ENCODE assay signal across 27 cellular contexts in genomic region chr17:40033339-40033738, GRCh38. TPM values are rescaled to one million over a fixed set of nuclear protein-coding genes. Genes with fewer than 3 reads are reported as not detected.
A peak's percentile ranks its signal among the peaks of the same experiment; 100 is the strongest.
DNase-seq lines count a peak whose midpoint lies in the region; ATAC-seq and FAIRE-seq lines count a peak whose summit lies in the region.
"Had no signal": no experiment of that assay in that cellular context is flagged by ENCODE, and none has a peak within 500 bp of the region (broad histone marks: within the 10 kb centered on the region; RNA-seq: fewer than 3 reads in every experiment).

No MANE protein-coding gene starts in this region.

- DNase-seq in left ventricle myocardium superior (peak; percentile 17), right cardiac atrium (no peak), neuronal stem cell (ENCODE audit: low spot score) (no peak), small intestine (no peak), kidney glomerular epithelial cell (lab: John Stamatoyannopoulos, UW) (no peak), DMS153 treated with DMSO at 0.1 percent for 48 hours (lab: John Stamatoyannopoulos, UW; ENCODE audit: unreplicated experiment) (no peak)
- DNase-seq: Calu3; CD8-positive, alpha-beta memory T cell; DMS153; H9; IMR-90; MM.1S; NCI-H1417; NCI-H1694; NCI-H2029 treated with DMSO at 0.1 percent for 48 hours; NCI-H2227 treated with DMSO at 0.1 percent for 48 hours; NCI-H69; SHP77 treated with DMSO at 0.1 percent for 48 hours had no signal

- no peak overlapping the region for H4K91ac ChIP-seq in neuronal stem cell (ENCODE audit: low read depth, low read length, poor library complexity)

- H3K4ac ChIP-seq in neuronal stem cell (ENCODE audit: low read length) = no peak overlapping the region

- no peak overlapping the region for H2BK5ac ChIP-seq in neuronal stem cell (ENCODE audit: low read length)

- no peak overlapping the region for H3K18ac ChIP-seq in neuronal stem cell (ENCODE audit: low read length)

- H3K79me1 ChIP-seq in neuronal stem cell (ENCODE audit: low read depth, low read length) = no peaks in the 10 kb centered on the region

- no peak overlapping the region for H4K8ac ChIP-seq in neuronal stem cell (ENCODE audit: low read depth, low read length)

- H3K4me2 ChIP-seq in neuronal stem cell (ENCODE audit: insufficient read depth, low read length, poor library complexity, severe bottlenecking) = no peak overlapping the region
- H3K4me2 ChIP-seq: GM23338, KMS-11 had no signal

- 89% methylated on average over 8 of the region's 8 CpGs for WGBS in right cardiac atrium
- no CpG with 5 or more reads among the region's 8 CpGs for WGBS in neuronal stem cell (ENCODE audit: extremely low coverage in 2 of 2, insufficient read length in 2 of 2, insufficient replicate concordance in 1 of 2), 2 donors
- WGBS in small intestine, 3 donors = 67 to 89% (median 68%) methylated on average over 8 of the region's 8 CpGs

- H3K4me3 ChIP-seq in right cardiac atrium (ENCODE audit: low read length) (no peak overlapping the region), neuronal stem cell (ENCODE audit: low read length in 2 of 2) (no peak overlapping the region), small intestine (ENCODE audit: low read depth in 1 of 2, low read length in 2 of 2) (peak overlapping the region in 1 of 2 donors; percentile 21)
- H3K4me3 ChIP-seq: GM23338 had no signal

- H3K27ac ChIP-seq in right cardiac atrium (ENCODE audit: low read length) (no peak overlapping the region), neuronal stem cell (replicated peaks; ENCODE audit: low read length) (no peak overlapping the region), small intestine (ENCODE audit: low read depth in 1 of 2, low read length in 1 of 2) (peak overlapping the region; percentile 85 to 91)
- H3K27ac ChIP-seq: 22Rv1, KMS-11 had no signal

- H3K9me3 ChIP-seq in right cardiac atrium (ENCODE audit: control insufficient read depth, low read length) (no peaks in the 10 kb centered on the region), neuronal stem cell (replicated peaks in 1 of 2; ENCODE audit: control insufficient read depth in 2 of 2, insufficient read depth in 1 of 2, low read depth in 1 of 2, low read length in 2 of 2) (no peaks in the 10 kb centered on the region), small intestine (ENCODE audit: control insufficient read depth, low read depth) (no peaks in the 10 kb centered on the region)

- FAIRE-seq in small intestine (lab: Jason Lieb, UNC) = no peak
- FAIRE-seq: GM18507 had no signal

- no peak overlapping the region for H3K9ac ChIP-seq in neuronal stem cell (ENCODE audit: low read depth, low read length, poor library complexity)
- H3K9ac ChIP-seq: KMS-11 had no signal

- intact Hi-C loops in left ventricle myocardium superior (cut with micrococcal nuclease) = loop anchor here (10.0 kb wide), 1 partner anchor 131 kb away; no protein-coding TSS in a partner anchor
- intact Hi-C loops in right cardiac atrium (cut with DNase I) = loop anchor here in 1 of 4 donors (10.0 kb wide), 1 partner anchor 251 kb away; the partner anchor contains the start of gene CDC6

- H3K14ac ChIP-seq in neuronal stem cell (ENCODE audit: low read length) = no peak overlapping the region

- no peak overlapping the region for H2BK15ac ChIP-seq in neuronal stem cell (ENCODE audit: low read length)

- no peak overlapping the region for H2BK120ac ChIP-seq in neuronal stem cell (ENCODE audit: low read depth, low read length)

- H3K4me1 ChIP-seq in right cardiac atrium (ENCODE audit: control insufficient read depth, insufficient read depth, low read length) = no peaks in the 10 kb centered on the region
- H3K4me1 ChIP-seq in neuronal stem cell (ENCODE audit: control insufficient read depth in 2 of 2, insufficient read depth in 1 of 2, low read depth in 1 of 2, low read length in 2 of 2) = peaks cover 2 to 4% of the 10 kb centered on the region in 2 donors
- H3K4me1 ChIP-seq in small intestine (ENCODE audit: control insufficient read depth in 2 of 2, insufficient read depth in 1 of 2, low read depth in 1 of 2, low read length in 1 of 2) = peaks cover 0 to 7% of the 10 kb centered on the region in 2 donors

- no peak overlapping the region for H2BK12ac ChIP-seq in neuronal stem cell (ENCODE audit: low read length)

- no peaks in the 10 kb centered on the region for H3K27me3 ChIP-seq in right cardiac atrium (ENCODE audit: control insufficient read depth, insufficient read depth)
- H3K27me3 ChIP-seq in neuronal stem cell (ENCODE audit: control insufficient read depth in 3 of 3, insufficient read depth in 3 of 3, low read depth in 1 of 3, low read length in 3 of 3) = no peaks in the 10 kb centered on the region
- no peaks in the 10 kb centered on the region for H3K27me3 ChIP-seq in small intestine (ENCODE audit: control insufficient read depth in 2 of 2, insufficient read depth in 2 of 2, low read length in 2 of 2)

- peak overlapping the region; percentile 44 for H3K23ac ChIP-seq in neuronal stem cell (ENCODE audit: low read depth, low read length, poor library complexity)

- H2AK5ac ChIP-seq in neuronal stem cell (ENCODE audit: low read depth, low read length) = no peak overlapping the region

- H2AFZ ChIP-seq in neuronal stem cell (ENCODE audit: low read length) = no peak overlapping the region
- H2AFZ ChIP-seq: GM23338 had no signal

- ATAC-seq in left ventricle myocardium superior = no peak
- ATAC-seq in right cardiac atrium = no peak
- ATAC-seq in HG03039 (IDR thresholded peaks at IDR 0.05; ENCODE audit: unreplicated experiment) = no peak
- no peak for ATAC-seq in HG03520 (IDR thresholded peaks at IDR 0.05; ENCODE audit: unreplicated experiment)
- ATAC-seq: GM23338 had no signal

- H3K36me3 ChIP-seq in neuronal stem cell (replicated peaks in 1 of 2; ENCODE audit: control insufficient read depth in 2 of 2, insufficient read depth in 2 of 2, low read length in 2 of 2) = peaks cover 46 to 88% of the 10 kb centered on the region in 2 donors
- peaks cover 2 to 8% of the 10 kb centered on the region in 2 donors for H3K36me3 ChIP-seq in small intestine (ENCODE audit: control insufficient read depth in 2 of 2, insufficient read depth in 2 of 2, low read length in 2 of 2)

RNA-seq across cellular contexts. Expression of gene CSF3, which starts 18.1 kb away (rescaled TPM):
- not detected for total RNA-seq in left ventricle myocardium superior
- total RNA-seq in right cardiac atrium = under 1 TPM in 2 of 4 donors, not detected in 2; 0.40 to 0.58 TPM
- polyA plus RNA-seq in right cardiac atrium = 0.97 TPM
- not detected for polyA plus RNA-seq in neuronal stem cell (2013, experiment 1 of 2)
- not detected for polyA plus RNA-seq in neuronal stem cell (2013, experiment 2 of 2)
- polyA plus RNA-seq in small intestine = 1 to 10 TPM in 2 of 3 donors, not detected in 1; 2.0 to 2.8 TPM
- total RNA-seq: B cell; CD8-positive, alpha-beta memory T cell; GM23338; H9; IMR-90; NCI-H460 had no signal
- polyA plus RNA-seq: CD14-positive monocyte; CD8-positive, alpha-beta memory T cell; GM23338; IMR-90 had no signal

RNA-seq across cellular contexts. Expression of gene MED24, which starts 20.9 kb away (rescaled TPM):
- total RNA-seq in left ventricle myocardium superior = 56.9 TPM
- 10 to 100 TPM; 54.3 to 60.5 (median 54.7) TPM for total RNA-seq in right cardiac atrium
- polyA plus RNA-seq in right cardiac atrium = 45.1 TPM
- 61.9 TPM for polyA plus RNA-seq in neuronal stem cell (2013, experiment 1 of 2)
- polyA plus RNA-seq in neuronal stem cell (2013, experiment 2 of 2) = 61.2 TPM
- 10 to 100 TPM; 43.0 to 64.6 (median 49.6) TPM for polyA plus RNA-seq in small intestine

RNA-seq across cellular contexts. Expression of gene THRA, which starts 29.4 kb away (rescaled TPM):
- total RNA-seq in left ventricle myocardium superior = 98.1 TPM
- 10 to 100 TPM; 80.6 to 99.5 (median 95.9) TPM for total RNA-seq in right cardiac atrium
- polyA plus RNA-seq in right cardiac atrium = 73.3 TPM
- polyA plus RNA-seq in neuronal stem cell (2013, experiment 1 of 2) = 13.2 TPM
- 13.2 TPM for polyA plus RNA-seq in neuronal stem cell (2013, experiment 2 of 2)
- 10 to 100 TPM; 22.4 to 50.7 (median 36.0) TPM for polyA plus RNA-seq in small intestine

RNA-seq across cellular contexts. Expression of gene PSMD3, which starts 52.7 kb away (rescaled TPM):
- 83.4 TPM for total RNA-seq in left ventricle myocardium superior
- 10 to 100 TPM; 80.0 to 83.1 (median 81.1) TPM for total RNA-seq in right cardiac atrium
- polyA plus RNA-seq in right cardiac atrium = 85.8 TPM
- 102 TPM for polyA plus RNA-seq in neuronal stem cell (2013, experiment 1 of 2)
- polyA plus RNA-seq in neuronal stem cell (2013, experiment 2 of 2) = 99.7 TPM
- polyA plus RNA-seq in small intestine = 10 to 100 TPM; 43.6 to 93.6 (median 55.7) TPM

Comparison
In these comparisons a context has a peak if more than half of its experiments do, and no peak if none do; other contexts are left out.
1. H3K27ac ChIP-seq: peak in small intestine (2 of 2); none in right cardiac atrium (single experiment) and neuronal stem cell (single experiment).